In the genomic region with DNA sequence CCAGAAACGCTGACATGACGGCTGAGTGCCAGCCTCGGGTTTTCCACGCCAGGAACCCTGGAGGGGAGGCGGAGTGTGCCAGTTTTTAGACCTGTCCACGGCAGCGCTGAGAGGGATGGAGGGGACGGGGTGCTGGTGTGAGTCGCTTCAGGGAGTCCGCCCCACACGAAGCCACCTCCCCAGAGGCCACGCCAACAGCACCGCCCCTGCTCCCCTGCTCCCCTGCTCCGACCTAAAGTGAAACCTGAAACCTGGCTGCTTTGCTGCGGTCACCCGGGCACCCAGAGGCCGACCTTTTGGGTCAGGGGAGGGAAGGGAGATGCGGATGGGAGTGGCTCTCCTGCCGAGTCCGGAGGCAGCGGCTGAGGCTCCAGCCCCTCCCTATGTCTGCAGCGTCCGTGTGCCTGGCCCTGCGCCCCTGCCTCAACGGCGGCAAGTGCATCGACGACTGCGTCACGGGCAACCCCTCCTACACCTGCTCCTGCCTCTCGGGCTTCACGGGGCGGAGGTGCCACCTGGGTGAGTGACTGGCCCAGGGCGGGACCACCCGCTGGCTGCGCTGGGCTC, we compare ENCODE assay signal across 9 cellular contexts. TPM values are rescaled to one million over a fixed set of nuclear protein-coding genes. Genes with fewer than 3 reads are reported as not detected.
A peak's percentile ranks its signal among the peaks of the same experiment; 100 is the strongest.
DNase-seq lines count a peak whose midpoint lies in the region; ATAC-seq and TF ChIP-seq lines count a peak whose summit lies in the region.
"Had no signal": no experiment of that assay in that cellular context is flagged by ENCODE, and none has a peak within 500 bp of the region (broad histone marks: within the 10 kb centered on the region; RNA-seq: fewer than 3 reads in every experiment).

No MANE protein-coding gene starts in this region.

- H3K27me3 ChIP-seq in mesenchymal stem cell (ENCODE audit: control insufficient read depth in 1 of 2, insufficient read depth in 1 of 2, low read length in 2 of 2) (peaks cover 0 to 49% of the 10 kb centered on the region in 2 experiments), thoracic aorta (replicated peaks; ENCODE audit: insufficient read depth) (no peaks in the 10 kb centered on the region), brain microvascular endothelial cell (replicated peaks) (peaks cover 12% of the 10 kb centered on the region)
- H3K27me3 ChIP-seq: ovary had no signal

- H3K27ac ChIP-seq in mesenchymal stem cell (ENCODE audit: low read length, poor library complexity, severe bottlenecking) (no peak overlapping the region), thoracic aorta (no peak overlapping the region), brain microvascular endothelial cell (no peak overlapping the region)
- H3K27ac ChIP-seq: ovary had no signal

- H2AFZ ChIP-seq in mesenchymal stem cell (ENCODE audit: low read depth, low read length): no peak overlapping the region

- 5% methylated on average over 27 of the region's 36 CpGs for WGBS in mesenchymal stem cell

- H3K18ac ChIP-seq in mesenchymal stem cell (ENCODE audit: low read depth in 1 of 2, low read length in 2 of 2): no peak overlapping the region

- H4K91ac ChIP-seq in mesenchymal stem cell (ENCODE audit: low read length): peak overlapping the region; percentile 35

- H3K79me1 ChIP-seq in mesenchymal stem cell (replicated peaks; ENCODE audit: low read length, poor library complexity, severe bottlenecking): no peaks in the 10 kb centered on the region

- peak overlapping the region in 1 of 2 experiments; percentile 23 for H3K23ac ChIP-seq in mesenchymal stem cell (ENCODE audit: low read length in 2 of 2)

- no peaks in the 10 kb centered on the region for H3K9me3 Mint-ChIP-seq in central memory CD8-positive, alpha-beta T cell

- in situ Hi-C loops in brain microvascular endothelial cell (cut with HindIII; ENCODE audit: low pct_ligation_motif_present, low sequenced_read_pairs): no loop called here

- no peak overlapping the region for H3K4ac ChIP-seq in mesenchymal stem cell (ENCODE audit: low read depth in 1 of 2, low read length in 2 of 2)

- H4K8ac ChIP-seq in mesenchymal stem cell (ENCODE audit: low read length): no peak overlapping the region

- ATAC-seq in GM18867 (IDR thresholded peaks at IDR 0.05; ENCODE audit: unreplicated experiment) (peak; percentile 82), HG02970 (IDR thresholded peaks at IDR 0.05; ENCODE audit: low FRiP score, unreplicated experiment) (peak; percentile 49), thoracic aorta (ENCODE audit: insufficient number of reproducible peaks, low FRiP score, low read depth) (no peak)
- ATAC-seq in central memory CD8-positive, alpha-beta T cell (replicated peaks; ENCODE audit: extremely low read depth, poor library complexity, severe bottlenecking): peak; percentile 80

- H3K36me3 Mint-ChIP-seq in central memory CD8-positive, alpha-beta T cell (ENCODE audit: insufficient read depth): peaks cover 6% of the 10 kb centered on the region

- H2BK12ac ChIP-seq in mesenchymal stem cell (ENCODE audit: low read length in 2 of 2): no peak overlapping the region

- H3K27ac Mint-ChIP-seq in central memory CD8-positive, alpha-beta T cell (ENCODE audit: low read depth): peak overlapping the region; percentile 46

- H3K4me3 ChIP-seq in mesenchymal stem cell (ENCODE audit: insufficient read depth in 1 of 2, low read depth in 1 of 2, low read length in 2 of 2) (peak overlapping the region in 1 of 2 experiments; percentile 20), thoracic aorta (peak overlapping the region; percentile 58), brain microvascular endothelial cell (ENCODE audit: low read depth, low read length) (no peak overlapping the region)
- H3K4me3 ChIP-seq: ovary had no signal

- peaks cover 5% of the 10 kb centered on the region for H3K4me1 Mint-ChIP-seq in central memory CD8-positive, alpha-beta T cell

- H3K14ac ChIP-seq in mesenchymal stem cell (ENCODE audit: low read length in 2 of 2): no peak overlapping the region

- H3K36me3 ChIP-seq in mesenchymal stem cell (ENCODE audit: control insufficient read depth in 1 of 2, insufficient read depth in 2 of 2, low read depth in 1 of 2, low read length in 2 of 2): peaks cover 3 to 92% of the 10 kb centered on the region in 2 experiments
- H3K36me3 ChIP-seq in thoracic aorta: peaks cover 53% of the 10 kb centered on the region
- no peaks in the 10 kb centered on the region for H3K36me3 ChIP-seq in brain microvascular endothelial cell (replicated peaks)
- H3K36me3 ChIP-seq: ovary had no signal

- no peak overlapping the region for H3K9ac ChIP-seq in mesenchymal stem cell (ENCODE audit: low read length)

- H3K4me2 ChIP-seq in mesenchymal stem cell (ENCODE audit: low read length, poor library complexity, severe bottlenecking): peak overlapping the region; percentile 51

- peaks cover 9% of the 10 kb centered on the region for H3K4me1 ChIP-seq in mesenchymal stem cell (ENCODE audit: control insufficient read depth, insufficient read depth, low read depth, low read length)
- H3K4me1 ChIP-seq in thoracic aorta (ENCODE audit: control insufficient read depth in 1 of 2, low read depth in 2 of 2): peaks cover 0 to 8% of the 10 kb centered on the region in 2 donors

- H3K9me3 ChIP-seq in mesenchymal stem cell (ENCODE audit: control insufficient read depth, low read length) (no peaks in the 10 kb centered on the region), thoracic aorta (no peaks in the 10 kb centered on the region)
- H3K9me3 ChIP-seq: ovary had no signal

- H3K4me3 Mint-ChIP-seq in central memory CD8-positive, alpha-beta T cell: peak overlapping the region; percentile 78

- H2AK5ac ChIP-seq in mesenchymal stem cell (ENCODE audit: low read length, severe bottlenecking): no peak overlapping the region

- H2BK5ac ChIP-seq in mesenchymal stem cell (ENCODE audit: low read depth, low read length, poor library complexity, severe bottlenecking): no peak overlapping the region

- DNase-seq in T-helper 1 cell (peak; percentile 34 to 63 (median 41)), mesenchymal stem cell (peak; percentile 6), thoracic aorta (ENCODE audit: low spot score) (no peak), brain microvascular endothelial cell (no peak), DMS79 (lab: John Stamatoyannopoulos, UW) (no peak)
- DNase-seq in central memory CD8-positive, alpha-beta T cell (ENCODE audit: low spot score in 2 of 2): peak; percentile 35 to 52

- no peak for TF ChIP-seq CTCF in thoracic aorta (IDR thresholded peaks at IDR 0.05)
- TF ChIP-seq CTCF in brain microvascular endothelial cell (IDR thresholded peaks at IDR 0.05; ENCODE audit: low read depth, low read length, missing control alignments): no peak

- no peak overlapping the region for H2BK120ac ChIP-seq in mesenchymal stem cell (ENCODE audit: low read depth, low read length)

- H2BK15ac ChIP-seq in mesenchymal stem cell (ENCODE audit: low read depth, poor library complexity, severe bottlenecking): no peak overlapping the region

- H3K27me3 Mint-ChIP-seq in central memory CD8-positive, alpha-beta T cell: no peaks in the 10 kb centered on the region

RNA-seq across cellular contexts. Expression of gene SNED1, which starts 38.1 kb away (rescaled TPM):
- 3.7 TPM for polyA plus RNA-seq in mesenchymal stem cell (2013, experiment 1 of 2)
- polyA plus RNA-seq in mesenchymal stem cell (2013, experiment 2 of 2): 3.7 TPM
- 100 to 1,000 TPM; 133 to 206 TPM for total RNA-seq in thoracic aorta

Comparison
In these comparisons a context has a peak if more than half of its experiments do, and no peak if none do; other contexts are left out.
1. DNase-seq: peak in T-helper 1 cell (5 of 5), central memory CD8-positive, alpha-beta T cell (2 of 2) and mesenchymal stem cell (single experiment); none in thoracic aorta (single experiment), brain microvascular endothelial cell (single experiment) and DMS79 (single experiment).